Comparison of ENCODE assay signal across 16 cellular contexts in the genomic region with DNA sequence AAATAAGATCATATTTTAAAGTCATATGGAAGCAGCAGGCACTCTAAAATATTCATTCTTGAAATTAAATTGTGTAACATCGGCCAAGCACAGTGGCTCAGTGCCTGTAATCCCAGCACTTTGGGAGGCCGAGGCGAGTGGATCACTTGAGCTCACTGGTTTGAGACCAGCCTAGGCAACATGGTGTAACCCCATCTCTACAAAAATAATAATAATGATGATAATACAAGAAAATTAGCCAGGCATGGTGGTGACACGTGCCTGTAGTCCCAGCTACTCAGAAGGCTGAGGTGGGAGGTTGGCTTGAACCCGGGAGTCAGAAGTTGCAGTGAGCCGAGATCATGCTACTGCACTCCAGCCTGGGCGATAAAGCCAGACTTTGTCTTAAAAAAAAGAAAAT.
DNase-seq lines count a peak whose midpoint lies in the region; FAIRE-seq and TF ChIP-seq lines count a peak whose summit lies in the region.
"Had no signal": no experiment of that assay in that cellular context is flagged by ENCODE, and none has a peak within 500 bp of the region (broad histone marks: within the 10 kb centered on the region; RNA-seq: fewer than 3 reads in every experiment).

No MANE protein-coding gene starts in this region.

- no peak overlapping the region for H3K27ac ChIP-seq in astrocyte (ENCODE audit: low read depth, low read length)

- no peaks in the 10 kb centered on the region for H3K79me2 ChIP-seq in astrocyte (ENCODE audit: insufficient read depth, low read length)

- H3K9me3 Mint-ChIP-seq in CD14-positive monocyte (peaks cover 0 to 3% (median 0%) of the 10 kb centered on the region in 7 donors), astrocyte (ENCODE audit: unreplicated experiment) (no peaks in the 10 kb centered on the region)
- H3K9me3 Mint-ChIP-seq: CD4-positive, alpha-beta memory T cell; HFFc6 had no signal

- H3K4me3 Mint-ChIP-seq in CD14-positive monocyte (no peak overlapping the region), astrocyte (ENCODE audit: unreplicated experiment) (no peak overlapping the region)
- H3K4me3 Mint-ChIP-seq: B cell; CD4-positive, alpha-beta memory T cell; HFFc6 had no signal

- H3K36me3 Mint-ChIP-seq in CD14-positive monocyte (no peaks in the 10 kb centered on the region), astrocyte (ENCODE audit: low read depth, unreplicated experiment) (no peaks in the 10 kb centered on the region)
- H3K36me3 Mint-ChIP-seq: CD4-positive, alpha-beta memory T cell had no signal

- H3K4me1 ChIP-seq in astrocyte (ENCODE audit: insufficient read depth, low read length), result peaks cover 7% of the 10 kb centered on the region
- H3K4me1 ChIP-seq: Caco-2 had no signal

- H3K4me2 ChIP-seq in astrocyte (ENCODE audit: low read length), result no peak overlapping the region

- no peak overlapping the region for H2AFZ ChIP-seq in astrocyte (ENCODE audit: low read depth, low read length)

- H3K27me3 Mint-ChIP-seq in CD14-positive monocyte (ENCODE audit: low read depth in 3 of 3) (peaks cover 7 to 22% (median 14%) of the 10 kb centered on the region in 3 donors), astrocyte (ENCODE audit: low read depth, unreplicated experiment) (peaks cover 17% of the 10 kb centered on the region)

- no peaks in the 10 kb centered on the region for H4K20me1 ChIP-seq in astrocyte (ENCODE audit: insufficient read depth, low read length)

- H3K9ac ChIP-seq in astrocyte (ENCODE audit: low read length), result no peak overlapping the region

- intact Hi-C loops in CD14-positive monocyte (cut with micrococcal nuclease), result no loop called here
- intact Hi-C loops in posterior vena cava (cut with DNase I), result no loop called here

- no peaks in the 10 kb centered on the region for H3K4me1 Mint-ChIP-seq in CD14-positive monocyte
- peaks cover 36% of the 10 kb centered on the region for H3K4me1 Mint-ChIP-seq in astrocyte (ENCODE audit: low read depth, unreplicated experiment)
- H3K4me1 Mint-ChIP-seq: B cell; CD4-positive, alpha-beta memory T cell had no signal

- no peaks in the 10 kb centered on the region for H3K9me3 ChIP-seq in astrocyte (ENCODE audit: insufficient read depth, low read depth, low read length)
- H3K9me3 ChIP-seq: Caco-2 had no signal

- H3K27me3 ChIP-seq in astrocyte (ENCODE audit: insufficient read depth, low read length), result peaks cover 4% of the 10 kb centered on the region

- TF ChIP-seq CTCF in CD14-positive monocyte (IDR thresholded peaks at IDR 0.05) (no peak), astrocyte (IDR thresholded peaks at IDR 0.05; ENCODE audit: insufficient read depth, low read depth, low read length) (no peak)

- no peak overlapping the region for H3K27ac Mint-ChIP-seq in CD14-positive monocyte
- peak overlapping the region; percentile 53 for H3K27ac Mint-ChIP-seq in astrocyte (ENCODE audit: unreplicated experiment)
- H3K27ac Mint-ChIP-seq: B cell; CD4-positive, alpha-beta memory T cell; HFFc6 had no signal

- no peak overlapping the region for H3K4me3 ChIP-seq in astrocyte (ENCODE audit: insufficient read depth, low read depth, low read length)

- H3K36me3 ChIP-seq in astrocyte (ENCODE audit: insufficient read depth, low read length), result no peaks in the 10 kb centered on the region

- DNase-seq in CD14-positive monocyte (ENCODE audit: low spot score) (peak; percentile 5), astrocyte (ENCODE audit: low read depth) (no peak), mesenteric fat pad (ENCODE audit: low spot score) (peak; percentile 47), posterior vena cava (ENCODE audit: low spot score) (peak; percentile 12), NOMO-1 treated with dmso at 0.1 percent for 144 hours (lab: John Stamatoyannopoulos, UW; ENCODE audit: unreplicated experiment) (no peak), cerebellar cortex (ENCODE audit: low spot score) (no peak), HT-29 (ENCODE audit: low spot score) (no peak)
- DNase-seq: C1 segment of cervical spinal cord; Caco-2; CD4-positive, alpha-beta memory T cell; DND-41; GF-D8; HCEC 1CT had no signal

- no peak for FAIRE-seq in astrocyte (lab: Jason Lieb, UNC)
- FAIRE-seq: A204.1 had no signal

Comparison
In these comparisons a context has a peak if more than half of its experiments do, and no peak if none do; other contexts are left out.
1. DNase-seq: peak in CD14-positive monocyte (single experiment), mesenteric fat pad (single experiment) and posterior vena cava (single experiment); none in astrocyte (single experiment), NOMO-1 treated with dmso at 0.1 percent for 144 hours (single experiment), cerebellar cortex (single experiment) and HT-29 (single experiment).